25 cellular contexts compared by ENCODE assay signal in genomic region chr10:132993271-132994260, GRCh38. TPM values are rescaled to one million over a fixed set of nuclear protein-coding genes. Genes with fewer than 3 reads are reported as not detected.
DNase-seq lines count a peak whose midpoint lies in the region; ATAC-seq and TF ChIP-seq lines count a peak whose summit lies in the region.
"Had no signal": no experiment of that assay in that cellular context is flagged by ENCODE, and none has a peak within 500 bp of the region (broad histone marks: within the 10 kb centered on the region; RNA-seq: fewer than 3 reads in every experiment).

No MANE protein-coding gene starts in this region.

- H3K27me3 Mint-ChIP-seq in neural progenitor cell (ENCODE audit: insufficient read depth, low read depth): peaks cover 7% of the 10 kb centered on the region
- H3K27me3 Mint-ChIP-seq in activated CD4-positive, alpha-beta T cell treated with anti-CD3 and anti-CD28 coated beads for 36 hours: no peaks in the 10 kb centered on the region

- ATAC-seq in activated CD4-positive, alpha-beta T cell treated with anti-CD3 and anti-CD28 coated beads for 36 hours: no peak

- H3K4me1 ChIP-seq in neural progenitor cell: no peaks in the 10 kb centered on the region
- peaks cover 0 to 6% (median 0%) of the 10 kb centered on the region in 4 donors for H3K4me1 ChIP-seq in tibial artery

- no peaks in the 10 kb centered on the region for H3K36me3 Mint-ChIP-seq in neural progenitor cell
- H3K36me3 Mint-ChIP-seq in activated CD4-positive, alpha-beta T cell treated with anti-CD3 and anti-CD28 coated beads for 36 hours (ENCODE audit: low read depth): no peaks in the 10 kb centered on the region

- intact Hi-C loops in tibial artery (cut with DNase I; ENCODE audit: low total_unique reads): no loop called here
- intact Hi-C loops in activated CD4-positive, alpha-beta T cell treated with anti-CD3 and anti-CD28 coated beads for 36 hours (cut with DNase I, micrococcal nuclease): no loop called here

- no peaks in the 10 kb centered on the region for H3K79me2 ChIP-seq in neural progenitor cell (ENCODE audit: low read depth)
- H3K79me2 ChIP-seq: hepatocyte had no signal

- CTCF ChIA-PET in activated CD4-positive, alpha-beta T cell treated with anti-CD3 and anti-CD28 coated beads for 36 hours (lab: Charles Lee): no interaction called here

- H3K9me3 ChIP-seq in neural progenitor cell (ENCODE audit: low read depth) (no peaks in the 10 kb centered on the region), tibial artery (no peaks in the 10 kb centered on the region)
- H3K9me3 ChIP-seq: BLaER1, tibial nerve had no signal

- H3K4me1 Mint-ChIP-seq in neural progenitor cell: peaks cover 18% of the 10 kb centered on the region
- no peaks in the 10 kb centered on the region for H3K4me1 Mint-ChIP-seq in activated CD4-positive, alpha-beta T cell treated with anti-CD3 and anti-CD28 coated beads for 36 hours

- H4K20me1 ChIP-seq in neural progenitor cell (ENCODE audit: low read depth): no peaks in the 10 kb centered on the region
- H4K20me1 ChIP-seq: BLaER1 had no signal

- H3K4me2 ChIP-seq in neural progenitor cell: no peak overlapping the region
- H3K4me2 ChIP-seq: BLaER1 had no signal

- H3K9me3 Mint-ChIP-seq in neural progenitor cell: no peaks in the 10 kb centered on the region
- H3K9me3 Mint-ChIP-seq in activated CD4-positive, alpha-beta T cell treated with anti-CD3 and anti-CD28 coated beads for 36 hours (ENCODE audit: low read depth): no peaks in the 10 kb centered on the region

- H3K27ac Mint-ChIP-seq in neural progenitor cell: peak overlapping the region; percentile 70
- no peak overlapping the region for H3K27ac Mint-ChIP-seq in activated CD4-positive, alpha-beta T cell treated with anti-CD3 and anti-CD28 coated beads for 36 hours

- H3K4me3 ChIP-seq in fibroblast of pulmonary artery (replicated peaks; ENCODE audit: low read depth, low read length) (peak overlapping the region; percentile 44), neural progenitor cell (no peak overlapping the region), tibial artery (peak overlapping the region; percentile 40 to 50)
- H3K4me3 ChIP-seq: BLaER1, hepatocyte had no signal

- no peak overlapping the region for H2AFZ ChIP-seq in neural progenitor cell (replicated peaks)
- H2AFZ ChIP-seq: hepatocyte had no signal

- H3K36me3 ChIP-seq in neural progenitor cell (no peaks in the 10 kb centered on the region), tibial artery (no peaks in the 10 kb centered on the region)
- H3K36me3 ChIP-seq: BLaER1, tibial nerve had no signal

- POLR2A ChIA-PET in activated CD4-positive, alpha-beta T cell treated with anti-CD3 and anti-CD28 coated beads for 36 hours (lab: Charles Lee): no interaction called here

- no peak for TF ChIP-seq CTCF in fibroblast of pulmonary artery (IDR thresholded peaks at IDR 0.05; ENCODE audit: low read length, missing control alignments)
- no peak for TF ChIP-seq CTCF in neural progenitor cell (IDR thresholded peaks at IDR 0.05)
- no peak for TF ChIP-seq CTCF in tibial artery (IDR thresholded peaks at IDR 0.05)

- H3K27ac ChIP-seq in neural progenitor cell (no peak overlapping the region), tibial artery (no peak overlapping the region)
- H3K27ac ChIP-seq: 22Rv1, BLaER1, epithelial cell of prostate, hepatocyte, tibial nerve had no signal

- H3F3A ChIP-seq in neural progenitor cell (ENCODE audit: low read depth): no peaks in the 10 kb centered on the region

- DNase-seq in DMS153 (lab: John Stamatoyannopoulos, UW): peak; percentile 15
- DNase-seq in DMS153 treated with DMSO at 0.1 percent for 48 hours (lab: John Stamatoyannopoulos, UW; ENCODE audit: unreplicated experiment): no peak
- no peak for DNase-seq in fibroblast of pulmonary artery (ENCODE audit: low read depth)
- no peak for DNase-seq in neural progenitor cell (ENCODE audit: low spot score)
- no peak for DNase-seq in tibial artery
- DNase-seq in SKM-1 treated with dmso at 0.1 percent for 144 hours (lab: John Stamatoyannopoulos, UW; ENCODE audit: unreplicated experiment): no peak
- no peak for DNase-seq in pons (ENCODE audit: low spot score)
- DNase-seq in activated CD4-positive, alpha-beta T cell treated with anti-CD3 and anti-CD28 coated beads for 36 hours: no peak
- DNase-seq: activated CD4-positive, alpha-beta T cell treated with anti-CD3 and anti-CD28 coated beads for 4 hours; activated CD8-positive, alpha-beta memory T cell treated with anti-CD3 and anti-CD28 coated beads, Interleukin-2, amount 50 U/mL, for 4 hours; activated gamma-delta T cell treated with Interleukin-2 at 50 U/mL for 16 hours; anterior cingulate cortex; KG1; kidney glomerular epithelial cell; NCI-H2107; NCI-H524 treated with DMSO at 0.1 percent for 48 hours; occipital lobe; OCI-M1; T1000 had no signal

- H3K27me3 ChIP-seq in neural progenitor cell: no peaks in the 10 kb centered on the region
- peaks cover 0 to 31% of the 10 kb centered on the region in 2 donors for H3K27me3 ChIP-seq in tibial artery
- H3K27me3 ChIP-seq: BLaER1, hepatocyte had no signal

- no peak overlapping the region for H3K4me3 Mint-ChIP-seq in neural progenitor cell
- H3K4me3 Mint-ChIP-seq in activated CD4-positive, alpha-beta T cell treated with anti-CD3 and anti-CD28 coated beads for 36 hours: no peak overlapping the region

- H3K9ac ChIP-seq in neural progenitor cell: no peak overlapping the region
- H3K9ac ChIP-seq: BLaER1 had no signal

RNA-seq across cellular contexts. Expression of gene CFAP46, which starts 51.2 kb away (rescaled TPM):
- total RNA-seq in neural progenitor cell (ENCODE audit: low replicate concordance): 1.6 and 4.6 TPM in 2 replicates
- total RNA-seq in activated CD4-positive, alpha-beta T cell treated with anti-CD3 and anti-CD28 coated beads for 36 hours: under 1 TPM; 0.16 to 0.21 TPM
- total RNA-seq: SK-MEL-5 had no signal
